27 cellular contexts compared by ENCODE assay signal in genomic region chr20:51303731-51304670, GRCh38.
DNase-seq lines count a peak whose midpoint lies in the region; ATAC-seq, FAIRE-seq and TF ChIP-seq lines count a peak whose summit lies in the region.
"Had no signal": no experiment of that assay in that cellular context is flagged by ENCODE, and none has a peak within 500 bp of the region (broad histone marks: within the 10 kb centered on the region; RNA-seq: fewer than 3 reads in every experiment).

No MANE protein-coding gene starts in this region.

- TF ChIP-seq POLR2A in breast epithelium (IDR thresholded peaks at IDR 0.05) = no peak
- no peak for TF ChIP-seq POLR2A in H1 (IDR thresholded peaks at IDR 0.05; ENCODE audit: control extremely low read depth in 1 of 2, low read depth in 2 of 2, low read length in 2 of 2)

- H4K20me1 ChIP-seq in mammary epithelial cell (ENCODE audit: insufficient read depth, low read length) = no peaks in the 10 kb centered on the region
- H4K20me1 ChIP-seq in H1 (replicated peaks in 1 of 2; ENCODE audit: control insufficient read depth in 1 of 2, insufficient read depth in 2 of 2, low read length in 2 of 2) = no peaks in the 10 kb centered on the region

- dilution Hi-C loops in mammary epithelial cell (cut with HindIII; ENCODE audit: low sequenced_read_pairs) = loop anchor here (25.0 kb wide), 1 partner anchor 517 kb away; the partner anchor contains the start of gene BCAS4

- no peaks in the 10 kb centered on the region for H3K27me3 ChIP-seq in mammary epithelial cell (ENCODE audit: insufficient read depth, low read length)
- H3K27me3 ChIP-seq in breast epithelium = no peaks in the 10 kb centered on the region
- H3K27me3 ChIP-seq in H1 (replicated peaks in 1 of 4; ENCODE audit: control insufficient read depth in 3 of 4, extremely low read depth in 1 of 4, insufficient read depth in 3 of 4, low read length in 3 of 4) = peaks cover 0 to 3% (median under 1%) of the 10 kb centered on the region in 4 experiments; a peak in 3 of 7 replicates
- peaks cover 0 to 33% of the 10 kb centered on the region in 2 experiments for H3K27me3 ChIP-seq in mesenchymal stem cell (ENCODE audit: control insufficient read depth in 1 of 2, insufficient read depth in 1 of 2, low read length in 2 of 2)

- no peak overlapping the region for H3K27ac ChIP-seq in mammary epithelial cell (ENCODE audit: insufficient read depth, low read depth, low read length)
- H3K27ac ChIP-seq in breast epithelium = no peak overlapping the region
- no peak overlapping the region for H3K27ac ChIP-seq in H1 (ENCODE audit: low read depth, low read length)
- H3K27ac ChIP-seq in mesenchymal stem cell (ENCODE audit: low read length, poor library complexity, severe bottlenecking) = no peak overlapping the region
- H3K27ac ChIP-seq: 22Rv1, RWPE1 had no signal

- FAIRE-seq in H1 (lab: Jason Lieb, UNC) = no peak
- FAIRE-seq: G401.6, GM19239, H54 had no signal

- H3K4me1 ChIP-seq in mammary epithelial cell (ENCODE audit: insufficient read depth, low read length) (no peaks in the 10 kb centered on the region), breast epithelium (no peaks in the 10 kb centered on the region), H1 (replicated peaks in 1 of 4; ENCODE audit: control insufficient read depth in 3 of 4, insufficient read depth in 4 of 4, low read length in 3 of 4) (peaks cover 12 to 29% (median 21%) of the 10 kb centered on the region in 4 experiments), mesenchymal stem cell (ENCODE audit: control insufficient read depth, insufficient read depth, low read depth, low read length) (peaks cover 8% of the 10 kb centered on the region)

- CTCF ChIA-PET in mammary epithelial cell (lab: Charles Lee; ENCODE audit: low non-redundant PET) = no interaction called here
- CTCF ChIA-PET in H1 (lab: Charles Lee; ENCODE audit: partially characterized antibody) = interaction anchor here (1.0 to 8.2 kb wide), 9 partner anchors 11 to 311 kb away, joined by 3 to 245 read pairs (median 4); no protein-coding TSS in a partner anchor

- POLR2A ChIA-PET in H1 (lab: Charles Lee; ENCODE audit: partially characterized antibody) = interaction anchor here (5.2 kb wide), 1 partner anchor 312 kb away, joined by 30 read pairs; no protein-coding TSS in a partner anchor

- H3K79me2 ChIP-seq in mammary epithelial cell (ENCODE audit: insufficient read depth, low read length) (no peaks in the 10 kb centered on the region), H1 (ENCODE audit: control insufficient read depth in 1 of 2, insufficient read depth in 2 of 2, low read length in 2 of 2) (no peaks in the 10 kb centered on the region)

- H2BK5ac ChIP-seq in H1 (ENCODE audit: low read depth, low read length) (0 out of 2 replicates have a peak overlapping the region, but pooled peaks have one; percentile 1), mesenchymal stem cell (ENCODE audit: low read depth, low read length, poor library complexity, severe bottlenecking) (no peak overlapping the region)

- H3K9ac ChIP-seq in mammary epithelial cell (ENCODE audit: insufficient read depth, low read length) = no peak overlapping the region
- no peak overlapping the region for H3K9ac ChIP-seq in H1 (replicated peaks in 1 of 4; ENCODE audit: extremely low read depth in 1 of 4, low read depth in 3 of 4, low read length in 3 of 4)
- no peak overlapping the region for H3K9ac ChIP-seq in mesenchymal stem cell (ENCODE audit: low read length)
- H3K9ac ChIP-seq: SK-N-SH had no signal

- H3K4ac ChIP-seq in H1 (replicated peaks; ENCODE audit: insufficient read length, low read depth, low read length) = no peak overlapping the region
- no peak overlapping the region for H3K4ac ChIP-seq in mesenchymal stem cell (ENCODE audit: low read depth in 1 of 2, low read length in 2 of 2)

- H3K14ac ChIP-seq in H1 (ENCODE audit: insufficient read length) (no peak overlapping the region), mesenchymal stem cell (ENCODE audit: low read length in 2 of 2) (no peak overlapping the region)

- H2BK15ac ChIP-seq in H1 (ENCODE audit: low read length) = 0 out of 2 replicates have a peak overlapping the region, but pooled peaks have one; percentile 23
- H2BK15ac ChIP-seq in mesenchymal stem cell (ENCODE audit: low read depth, poor library complexity, severe bottlenecking) = no peak overlapping the region

- BruUV-seq in mammary epithelial cell (replicated peaks; lab: Mats Ljungman, UMichigan) = no TSS peak

- no peak overlapping the region for H3K4me3 ChIP-seq in mammary epithelial cell (replicated peaks in 1 of 3; ENCODE audit: insufficient read depth in 1 of 3, low read depth in 2 of 3, low read length in 3 of 3)
- no peak overlapping the region for H3K4me3 ChIP-seq in breast epithelium
- H3K4me3 ChIP-seq in H1 (ENCODE audit: extremely low read depth in 1 of 4, insufficient read depth in 2 of 4, low read depth in 3 of 4, low read length in 4 of 4) = no peak overlapping the region
- no peak overlapping the region for H3K4me3 ChIP-seq in mesenchymal stem cell (ENCODE audit: insufficient read depth in 1 of 2, low read depth in 1 of 2, low read length in 2 of 2)

- H2AFZ ChIP-seq in mammary epithelial cell (ENCODE audit: low read depth, low read length) = no peak overlapping the region
- 0 out of 2 replicates have a peak overlapping the region, but pooled peaks have one; percentile 34 for H2AFZ ChIP-seq in H1 (ENCODE audit: low read length)
- H2AFZ ChIP-seq in mesenchymal stem cell (ENCODE audit: low read depth, low read length) = no peak overlapping the region

- H2BK20ac ChIP-seq in H1 (ENCODE audit: low read length) = peak overlapping the region; percentile 94

- in situ Hi-C loops in mammary epithelial cell (cut with MboI; ENCODE audit: low sequenced_read_pairs in 2 of 2) = no loop called here

- TF ChIP-seq EP300 in H1 (IDR thresholded peaks at IDR 0.05; ENCODE audit: borderline replicate concordance in 1 of 2, low read depth in 2 of 2, low read length in 2 of 2) = no peak

- no peak overlapping the region for H3K56ac ChIP-seq in H1 (replicated peaks; ENCODE audit: insufficient read length, low read depth, low read length)

- H3K36me3 ChIP-seq in mammary epithelial cell (ENCODE audit: insufficient read depth, low read length) (no peaks in the 10 kb centered on the region), breast epithelium (no peaks in the 10 kb centered on the region), H1 (ENCODE audit: control insufficient read depth in 2 of 4, insufficient read depth in 4 of 4, low read length in 3 of 4) (no peaks in the 10 kb centered on the region; a peak in 1 of 8 replicates), mesenchymal stem cell (ENCODE audit: control insufficient read depth in 1 of 2, insufficient read depth in 2 of 2, low read depth in 1 of 2, low read length in 2 of 2) (no peaks in the 10 kb centered on the region)

- H3K23ac ChIP-seq in H1 (ENCODE audit: insufficient read length) (no peak overlapping the region), mesenchymal stem cell (ENCODE audit: low read length in 2 of 2) (peak overlapping the region in 1 of 2 experiments; percentile 26)

- no peak overlapping the region for H4K5ac ChIP-seq in H1 (ENCODE audit: insufficient read length, low read depth, low read length)

- no peak overlapping the region for H3K4me2 ChIP-seq in mammary epithelial cell (ENCODE audit: insufficient read depth, low read depth, low read length)
- no peak overlapping the region for H3K4me2 ChIP-seq in H1 (ENCODE audit: insufficient read depth in 1 of 2, low read depth in 2 of 2, low read length in 2 of 2)
- H3K4me2 ChIP-seq in mesenchymal stem cell (ENCODE audit: low read length, poor library complexity, severe bottlenecking) = no peak overlapping the region
- H3K4me2 ChIP-seq: SK-N-SH had no signal

- H3K79me1 ChIP-seq in H1 (ENCODE audit: low read depth, low read length) = no peaks in the 10 kb centered on the region
- no peaks in the 10 kb centered on the region for H3K79me1 ChIP-seq in mesenchymal stem cell (replicated peaks; ENCODE audit: low read length, poor library complexity, severe bottlenecking)

- H2AK5ac ChIP-seq in H1 (ENCODE audit: low read depth, low read length) = no peak overlapping the region; the same call in 1 of the 2 replicates
- no peak overlapping the region for H2AK5ac ChIP-seq in mesenchymal stem cell (ENCODE audit: low read length, severe bottlenecking)

- DNase-seq in mammary epithelial cell (peak; percentile 25), breast epithelium (ENCODE audit: low spot score in 2 of 2) (no peak), H1 (ENCODE audit: low read depth in 1 of 2, low spot score in 2 of 2) (no peak), mesenchymal stem cell (no peak), NCI-H1105 (lab: John Stamatoyannopoulos, UW) (no peak), NCI-H1930 (lab: John Stamatoyannopoulos, UW) (no peak), NCI-H2171 (lab: John Stamatoyannopoulos, UW) (no peak)
- DNase-seq: C1 segment of cervical spinal cord; Calu3; CD8-positive, alpha-beta T cell; DMS153; Kasumi-1; NCI-H1417 treated with DMSO at 0.1 percent for 48 hours; NCI-H187; NCI-H2107; NCI-H2227 treated with DMSO at 0.1 percent for 48 hours; NCI-H510A treated with DMSO at 0.1 percent for 48 hours; NCI-H748 treated with DMSO at 0.1 percent for 48 hours; NK-92 treated with Interleukin-12 subunit alpha and Interleukin-12 subunit beta, amount 100 ng/mL, for 24 hours; SHP77 treated with DMSO at 0.1 percent for 48 hours; SK-N-SH had no signal

- TF ChIP-seq RAD21 in H1 (IDR thresholded peaks at IDR 0.05 in 1 of 2, conservative IDR thresholded peaks at IDR 0.05 in 1 of 2; ENCODE audit: low read depth in 2 of 2, low read length in 2 of 2) = no peak; a peak in 1 of 4 replicates

- no peaks in the 10 kb centered on the region for H3K23me2 ChIP-seq in H1 (ENCODE audit: low read depth, low read length)

- intact Hi-C loops in mammary epithelial cell (cut with micrococcal nuclease) (no loop called here), breast epithelium (cut with DNase I; ENCODE audit: low total_unique reads) (no loop called here)

- H2BK120ac ChIP-seq in H1 (replicated peaks; ENCODE audit: low read depth, low read length) (peak overlapping the region; percentile 59), mesenchymal stem cell (ENCODE audit: low read depth, low read length) (no peak overlapping the region)

- ATAC-seq in HG03342 (IDR thresholded peaks at IDR 0.05; ENCODE audit: unreplicated experiment) = no peak
- ATAC-seq: CD8-positive, alpha-beta T cell had no signal

- H4K8ac ChIP-seq in H1 (ENCODE audit: extremely low read depth, insufficient read depth, low read length) = no peak overlapping the region
- peak overlapping the region; percentile 4 for H4K8ac ChIP-seq in mesenchymal stem cell (ENCODE audit: low read length)

- 79% methylated on average over 11 of the region's 11 CpGs for WGBS in mammary epithelial cell (ENCODE audit: low coverage, missing lambda C conversion rate)
- 85% methylated on average over 11 of the region's 11 CpGs; no CpG with 5 or more reads in 1 of the 2 experiments for WGBS in H1 (ENCODE audit: extremely low coverage in 1 of 2, insufficient coverage in 1 of 2, insufficient read length in 1 of 2, insufficient replicate concordance in 2 of 2, low coverage in 1 of 2, low lambda C conversion rate in 2 of 2, missing lambda C conversion rate in 1 of 2), 2 experiments
- 86% methylated on average over 11 of the region's 11 CpGs for WGBS in mesenchymal stem cell

- TF ChIP-seq CTCF in mammary epithelial cell (conservative IDR thresholded peaks at IDR 0.05 in 1 of 2, IDR thresholded peaks at IDR 0.05 in 1 of 2; ENCODE audit: extremely low read depth in 1 of 2, insufficient read depth in 1 of 2, low read depth in 1 of 2, low read length in 2 of 2) (no peak), breast epithelium (IDR thresholded peaks at IDR 0.05) (no peak), H1 (IDR thresholded peaks at IDR 0.05; ENCODE audit: control extremely low read depth in 1 of 3, insufficient read depth in 1 of 3, low read depth in 1 of 3, low read length in 3 of 3) (peak in 1 of 3 experiments; percentile 9; a peak in 1 of 4 replicates)

- H3K9me3 ChIP-seq in mammary epithelial cell (replicated peaks; ENCODE audit: insufficient read depth, low read length) (no peaks in the 10 kb centered on the region), breast epithelium (peaks cover 10% of the 10 kb centered on the region in 2 donors), H1 (ENCODE audit: insufficient read depth in 2 of 2, low read depth in 1 of 2, low read length in 1 of 2) (peaks cover 14 to 18% of the 10 kb centered on the region in 2 experiments), mesenchymal stem cell (ENCODE audit: control insufficient read depth, low read length) (peaks cover 8% of the 10 kb centered on the region)

- H2BK12ac ChIP-seq in H1 (ENCODE audit: low read depth, low read length) (peak overlapping the region; percentile 52), mesenchymal stem cell (ENCODE audit: low read length in 2 of 2) (no peak overlapping the region)

- no peak overlapping the region; the same call in 1 of the 2 replicates for H3K18ac ChIP-seq in H1 (ENCODE audit: extremely low read depth, low read length)
- H3K18ac ChIP-seq in mesenchymal stem cell (ENCODE audit: low read depth in 1 of 2, low read length in 2 of 2) = no peak overlapping the region

- peak overlapping the region; percentile 62 for H4K91ac ChIP-seq in H1 (replicated peaks; ENCODE audit: insufficient read length, low read length)
- no peak overlapping the region for H4K91ac ChIP-seq in mesenchymal stem cell (ENCODE audit: low read length)
